In genomic region chr18:55641501-55641900, GRCh38 we compare ENCODE assay signal across 34 cellular contexts.
"Had no signal": no experiment of that assay in that cellular context is flagged by ENCODE, and none has a peak within 500 bp of the region (broad histone marks: within the 10 kb centered on the region; RNA-seq: fewer than 3 reads in every experiment).

No MANE protein-coding gene starts in this region.

- H3K27me3 ChIP-seq: esophagus squamous epithelium, gastroesophageal sphincter, heart left ventricle, pancreas, stomach, thyroid gland, upper lobe of left lung, vagina had no signal

- H3K9me3 ChIP-seq: esophagus squamous epithelium, pancreas, prostate gland, thyroid gland had no signal

- H3K4me2 ChIP-seq: smooth muscle cell had no signal

- H3K4me1 ChIP-seq: esophagus squamous epithelium, gastroesophageal sphincter, heart left ventricle, pancreas, prostate gland, stomach, thyroid gland, upper lobe of left lung, vagina had no signal

- H3K36me3 ChIP-seq: esophagus squamous epithelium, gastroesophageal sphincter, heart left ventricle, pancreas, prostate gland, stomach, thyroid gland, upper lobe of left lung, vagina had no signal

- FAIRE-seq: bronchial epithelial cell, colon, endometrium, kidney, pancreas had no signal

- H3K27ac ChIP-seq: epithelial cell of prostate, esophagus squamous epithelium, gastroesophageal sphincter, heart left ventricle, pancreas, prostate gland, stomach, thyroid gland, upper lobe of left lung, vagina had no signal

- H3K4me3 ChIP-seq: esophagus squamous epithelium, gastroesophageal sphincter, heart left ventricle, pancreas, prostate gland, smooth muscle cell, stomach, thyroid gland, upper lobe of left lung, vagina had no signal

- DNase-seq: activated CD4-positive, alpha-beta T cell treated with anti-CD3 and anti-CD28 coated beads for 36 hours; activated CD4-positive, CD25-positive, alpha-beta regulatory T cell; activated CD8-positive, alpha-beta memory T cell treated with anti-CD3 and anti-CD28 coated beads, Interleukin-2, amount 10 ng/mL, durations not matched to agents 7 days and 5 days; activated CD8-positive, alpha-beta T cell treated with anti-CD3 and anti-CD28 coated beads, Interleukin-2, amount 10 ng/mL, durations not matched to agents 7 days and 5 days; activated naive CD8-positive, alpha-beta T cell treated with anti-CD3 and anti-CD28 coated beads, Interleukin-2, amount 50 U/mL, for 24 hours; activated T-cell treated with anti-CD3 and anti-CD28 coated beads, Interleukin-2, amount 50 U/mL, for 48 hours; dermis blood vessel endothelial cell; effector CD4-positive, alpha-beta T cell; esophagus squamous epithelium; heart left ventricle; hypothalamus; immature natural killer cell; kidney; left colon; naive thymus-derived CD8-positive, alpha-beta T cell; nucleus accumbens; pancreas; retina; stimulated activated CD4-positive, alpha-beta T cell treated with anti-CD3 and anti-CD28 coated beads, Interleukin-1b, Interleukin-23, amount 100 ng/mL, for 48 hours; stimulated activated CD4-positive, alpha-beta T cell treated with anti-CD3 and anti-CD28 coated beads, Interleukin-4, amount 100 ng/mL, for 4 hours; stimulated activated CD8-positive, alpha-beta memory T cell treated with anti-CD3 and anti-CD28 coated beads, Interleukin-4, amount 100 ng/mL, for 48 hours; stimulated activated naive B cell treated with anti-CD40 and anti-IgM and Interleukin-4, amounts not matched to agents 10 μg/mL and 1 μg/mL and 100 μg/mL, for 72 hours; stomach; thyroid gland; upper lobe of left lung had no signal

- ATAC-seq: activated CD4-positive, alpha-beta T cell treated with anti-CD3 and anti-CD28 coated beads for 36 hours; activated CD8-positive, alpha-beta memory T cell treated with anti-CD3 and anti-CD28 coated beads, Interleukin-2, amount 10 ng/mL, durations not matched to agents 7 days and 5 days; activated CD8-positive, alpha-beta T cell treated with anti-CD3 and anti-CD28 coated beads, Interleukin-2, amount 10 ng/mL, durations not matched to agents 7 days and 5 days; activated naive CD8-positive, alpha-beta T cell treated with anti-CD3 and anti-CD28 coated beads, Interleukin-2, amount 50 U/mL, for 24 hours; gastroesophageal sphincter; heart left ventricle; left colon; naive thymus-derived CD8-positive, alpha-beta T cell; pancreas; sciatic nerve; stimulated activated naive B cell treated with anti-CD40 and anti-IgM and Interleukin-4, amounts not matched to agents 10 μg/mL and 1 μg/mL and 100 μg/mL, for 72 hours had no signal
